In genomic region chr12:15590180-15590826, GRCh38 we compare ENCODE assay signal across 8 cellular contexts.
A peak's percentile ranks its signal among the peaks of the same experiment; 100 is the strongest.
DNase-seq lines count a peak whose midpoint lies in the region; ATAC-seq, FAIRE-seq and TF ChIP-seq lines count a peak whose summit lies in the region.

No MANE protein-coding gene starts in this region.

- peak; percentile 80 for ATAC-seq in gastroesophageal sphincter

- CTCF ChIA-PET in activated naive CD4-positive, alpha-beta T cell treated with anti-CD3 and anti-CD28 coated beads for 36 hours (lab: Charles Lee), result interaction anchor here (0.7 to 4.9 kb wide), 26 partner anchors 9 to 330 kb away, joined by 3 to 66 read pairs (median 4); no protein-coding TSS in a partner anchor

- peak overlapping the region; percentile 71 for H3K4me3 Mint-ChIP-seq in activated naive CD4-positive, alpha-beta T cell treated with anti-CD3 and anti-CD28 coated beads for 36 hours

- peak; percentile 39 for FAIRE-seq in G401.6 (lab: Jason Lieb, UNC)

- H3K4me3 ChIP-seq in H7 (ENCODE audit: insufficient read depth, low read depth, low read length) (peak overlapping the region; percentile 13; the same call in 1 of the 2 replicates), gastroesophageal sphincter (peak overlapping the region in 1 of 2 donors; percentile 32), uterus (peak overlapping the region in 1 of 2 donors; percentile 17)

- peaks cover 8% of the 10 kb centered on the region for H3K4me1 Mint-ChIP-seq in activated naive CD4-positive, alpha-beta T cell treated with anti-CD3 and anti-CD28 coated beads for 36 hours (ENCODE audit: low read depth)

- H3K36me3 ChIP-seq in H7 (replicated peaks; ENCODE audit: control insufficient read depth, insufficient read depth, low read length) (no peaks in the 10 kb centered on the region), gastroesophageal sphincter (no peaks in the 10 kb centered on the region), uterus (no peaks in the 10 kb centered on the region)

- peak; percentile 39 for DNase-seq in H7
- DNase-seq in Kasumi-1 (lab: John Stamatoyannopoulos, UW), result peak; percentile 53 to 64
- DNase-seq in RPMI8226, result peak; percentile 67
- DNase-seq in activated naive CD4-positive, alpha-beta T cell treated with anti-CD3 and anti-CD28 coated beads for 36 hours, result peak; percentile 63
- DNase-seq in non-pigmented ciliary epithelial cell (ENCODE audit: low read depth), result peak; percentile 37
- DNase-seq in uterus, result peak; percentile 35 to 72

- H3K36me3 Mint-ChIP-seq in activated naive CD4-positive, alpha-beta T cell treated with anti-CD3 and anti-CD28 coated beads for 36 hours (ENCODE audit: low read depth), result no peaks in the 10 kb centered on the region

- no peaks in the 10 kb centered on the region for H3K27me3 Mint-ChIP-seq in activated naive CD4-positive, alpha-beta T cell treated with anti-CD3 and anti-CD28 coated beads for 36 hours (ENCODE audit: low read depth)

- H3K9me3 Mint-ChIP-seq in activated naive CD4-positive, alpha-beta T cell treated with anti-CD3 and anti-CD28 coated beads for 36 hours, result no peaks in the 10 kb centered on the region

- TF ChIP-seq POLR2A in gastroesophageal sphincter (IDR thresholded peaks at IDR 0.05) (no peak), uterus (IDR thresholded peaks at IDR 0.05) (no peak)

- H3K27me3 ChIP-seq in H7 (ENCODE audit: control insufficient read depth, insufficient read depth, low read length), result no peaks in the 10 kb centered on the region
- peaks cover 11% of the 10 kb centered on the region for H3K27me3 ChIP-seq in gastroesophageal sphincter
- no peaks in the 10 kb centered on the region for H3K27me3 ChIP-seq in uterus

- TF ChIP-seq CTCF in gastroesophageal sphincter (IDR thresholded peaks at IDR 0.05), result peak; percentile 87 to 95 (median 93)
- peak; percentile 95 to 97 (median 96) for TF ChIP-seq CTCF in uterus (IDR thresholded peaks at IDR 0.05)

- intact Hi-C loops in activated naive CD4-positive, alpha-beta T cell treated with anti-CD3 and anti-CD28 coated beads for 36 hours (cut with micrococcal nuclease), result loop anchor here (1.0 to 5.0 kb wide), 6 partner anchors 112 to 309 kb away; partner anchors contain the start of genes EPS8 and STRAP
- intact Hi-C loops in uterus (cut with DNase I; ENCODE audit: low total_unique reads), result no loop called here

- H3K27ac Mint-ChIP-seq in activated naive CD4-positive, alpha-beta T cell treated with anti-CD3 and anti-CD28 coated beads for 36 hours, result peak overlapping the region; percentile 8

- 2% methylated on average over 8 to 15 of the region's 16 CpGs for WGBS in gastroesophageal sphincter (ENCODE audit: low coverage in 1 of 2), 2 donors

- H3K4me1 ChIP-seq in gastroesophageal sphincter (peaks cover 0 to 5% (median 0%) of the 10 kb centered on the region in 3 donors), uterus (no peaks in the 10 kb centered on the region)

- no peak for TF ChIP-seq EP300 in gastroesophageal sphincter (IDR thresholded peaks at IDR 0.05)

- H3K27ac ChIP-seq in gastroesophageal sphincter (peak overlapping the region in 1 of 4 donors; percentile 25), uterus (peak overlapping the region; percentile 47 to 69)

- no peaks in the 10 kb centered on the region for H3K9me3 ChIP-seq in gastroesophageal sphincter
- H3K9me3 ChIP-seq in uterus, result no peaks in the 10 kb centered on the region
